Comparison of ENCODE assay signal across 9 cellular contexts in genomic region chr12:111446631-111447570, GRCh38. TPM values are rescaled to one million over a fixed set of nuclear protein-coding genes. Genes with fewer than 3 reads are reported as not detected.
DNase-seq lines count a peak whose midpoint lies in the region; ATAC-seq, FAIRE-seq and TF ChIP-seq lines count a peak whose summit lies in the region.
"Had no signal": no experiment of that assay in that cellular context is flagged by ENCODE, and none has a peak within 500 bp of the region (broad histone marks: within the 10 kb centered on the region; RNA-seq: fewer than 3 reads in every experiment).

No MANE protein-coding gene starts in this region.

- peaks cover 0 to 48% (median 4%) of the 10 kb centered on the region in 3 donors for H3K36me3 Mint-ChIP-seq in naive thymus-derived CD8-positive, alpha-beta T cell

- H3K9me3 ChIP-seq in effector memory CD4-positive, alpha-beta T cell (ENCODE audit: control insufficient read depth, low read length) = no peaks in the 10 kb centered on the region

- TF ChIP-seq CTCF in C4-2B (conservative IDR thresholded peaks at IDR 0.05) (no peak), NB4 (IDR thresholded peaks at IDR 0.05; ENCODE audit: low read depth, low read length) (no peak)

- no peaks in the 10 kb centered on the region for H3K9me3 Mint-ChIP-seq in naive thymus-derived CD8-positive, alpha-beta T cell

- peaks cover 62% of the 10 kb centered on the region for H3K4me1 ChIP-seq in effector memory CD4-positive, alpha-beta T cell (ENCODE audit: control insufficient read depth, insufficient read depth, low read length, poor library complexity, severe bottlenecking)

- FAIRE-seq in HTR-8/SVneo (lab: Jason Lieb, UNC) = no peak

- no peak overlapping the region for H3K4me3 ChIP-seq in NB4 (ENCODE audit: low read depth, low read length)
- no peak overlapping the region for H3K4me3 ChIP-seq in effector memory CD4-positive, alpha-beta T cell (ENCODE audit: insufficient read depth, low read depth, low read length, poor library complexity, severe bottlenecking)

- POLR2A ChIA-PET in naive thymus-derived CD8-positive, alpha-beta T cell (lab: Charles Lee) = interaction anchor here (0.6 to 5.5 kb wide), 4 partner anchors 9 to 40 kb away, joined by 3 to 46 read pairs (median 4); no protein-coding TSS in a partner anchor

- no peak overlapping the region for H3K4me3 Mint-ChIP-seq in naive thymus-derived CD8-positive, alpha-beta T cell

- peak overlapping the region; percentile 32 to 91 (median 74) for H3K27ac Mint-ChIP-seq in naive thymus-derived CD8-positive, alpha-beta T cell

- peak overlapping the region; percentile 5; the same call in 1 of the 2 replicates for H3K27ac ChIP-seq in C4-2B
- peak overlapping the region; percentile 12 for H3K27ac ChIP-seq in effector memory CD4-positive, alpha-beta T cell (ENCODE audit: insufficient read depth, low read length, poor library complexity, severe bottlenecking)

- no peak for ATAC-seq in naive thymus-derived CD8-positive, alpha-beta T cell
- ATAC-seq in HG02870 (IDR thresholded peaks at IDR 0.05; ENCODE audit: unreplicated experiment) = no peak

- H3K4me1 Mint-ChIP-seq in naive thymus-derived CD8-positive, alpha-beta T cell = peaks cover 28 to 81% (median 67%) of the 10 kb centered on the region in 4 donors

- H3K27me3 Mint-ChIP-seq in naive thymus-derived CD8-positive, alpha-beta T cell = no peaks in the 10 kb centered on the region

- H3K36me3 ChIP-seq in effector memory CD4-positive, alpha-beta T cell (ENCODE audit: control insufficient read depth, insufficient read depth, low read length) = peaks cover 40% of the 10 kb centered on the region

- TF ChIP-seq POLR2A in NB4 (IDR thresholded peaks at IDR 0.05; ENCODE audit: extremely low read depth, insufficient read length) = no peak

- DNase-seq in NB4 (ENCODE audit: low read depth) (peak; percentile 11), HTR-8/SVneo (ENCODE audit: insufficient read length, low spot score) (no peak), NCI-H1694 treated with DMSO at 0.1 percent for 48 hours (lab: John Stamatoyannopoulos, UW) (no peak)
- DNase-seq in effector memory CD4-positive, alpha-beta T cell = no peak
- peak in 2 of 10 donors; percentile 0 to 10 for DNase-seq in naive thymus-derived CD8-positive, alpha-beta T cell
- DNase-seq in activated CD4-positive, CD25-positive, alpha-beta regulatory T cell treated with anti-CD3 and anti-CD28 coated beads, Interleukin-2, amount 50 U/mL, for 72 hours = no peak
- DNase-seq: activated T-cell treated with anti-CD3 and anti-CD28 coated beads, Interleukin-2, amount 50 U/mL, for 1 hour had no signal

- no peaks in the 10 kb centered on the region for H3K27me3 ChIP-seq in effector memory CD4-positive, alpha-beta T cell (replicated peaks; ENCODE audit: control insufficient read depth, insufficient read depth, low read length, poor library complexity, severe bottlenecking)

RNA-seq across cellular contexts. Expression of gene SH2B3, which starts 41.2 kb away (rescaled TPM):
- 10 to 100 TPM; 12.5 to 12.8 TPM for total RNA-seq in naive thymus-derived CD8-positive, alpha-beta T cell
- 1 to 10 TPM; 2.1 to 5.3 (median 3.2) TPM for polyA plus RNA-seq in naive thymus-derived CD8-positive, alpha-beta T cell
